In the genomic region with DNA sequence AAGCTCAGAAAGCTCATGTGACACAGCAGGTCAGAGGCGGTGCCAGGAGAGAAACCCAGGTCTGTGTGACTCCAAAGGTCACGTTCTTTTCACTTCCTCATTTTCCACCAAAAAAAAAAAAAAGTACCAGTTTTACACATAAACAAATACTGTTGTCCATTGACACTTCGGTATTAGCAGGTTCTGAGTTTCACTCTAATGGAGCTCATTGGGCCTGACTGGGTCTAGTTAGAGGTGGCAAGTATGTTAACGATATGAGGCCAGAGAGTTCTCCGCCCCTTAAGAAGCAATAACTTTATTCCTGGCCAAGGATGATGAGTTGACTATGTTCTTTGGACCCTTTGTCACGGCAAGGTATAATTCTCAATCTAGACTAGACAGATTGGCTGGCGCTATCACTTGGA, we compare ENCODE assay signal across 1 cellular context.
TF ChIP-seq lines count a peak whose summit lies in the region.

No MANE protein-coding gene starts in this region.

TF ChIP-seq in GM12878, 131 proteins besides CTCF, POLR2A, EP300 and RAD21 (continues in another document):
- TF ChIP-seq YY1 (IDR thresholded peaks at IDR 0.05; ENCODE audit: low read depth, low read length) = no peak
- peak; percentile 96 for TF ChIP-seq ZNF384 (IDR thresholded peaks at IDR 0.05; ENCODE audit: borderline replicate concordance, low read depth, low read length)
- TF ChIP-seq TBL1XR1 (IDR thresholded peaks at IDR 0.05; ENCODE audit: low read depth, low read length) = no peak
- TF ChIP-seq RBBP5 (conservative IDR thresholded peaks at IDR 0.05) = no peak
- no peak for TF ChIP-seq MEF2A (IDR thresholded peaks at IDR 0.05; ENCODE audit: insufficient read depth, low read depth, low read length)
- no peak for TF ChIP-seq FOS (IDR thresholded peaks at IDR 0.05; ENCODE audit: borderline replicate concordance, extremely low read depth, insufficient read length)
- TF ChIP-seq, protein P1, sequence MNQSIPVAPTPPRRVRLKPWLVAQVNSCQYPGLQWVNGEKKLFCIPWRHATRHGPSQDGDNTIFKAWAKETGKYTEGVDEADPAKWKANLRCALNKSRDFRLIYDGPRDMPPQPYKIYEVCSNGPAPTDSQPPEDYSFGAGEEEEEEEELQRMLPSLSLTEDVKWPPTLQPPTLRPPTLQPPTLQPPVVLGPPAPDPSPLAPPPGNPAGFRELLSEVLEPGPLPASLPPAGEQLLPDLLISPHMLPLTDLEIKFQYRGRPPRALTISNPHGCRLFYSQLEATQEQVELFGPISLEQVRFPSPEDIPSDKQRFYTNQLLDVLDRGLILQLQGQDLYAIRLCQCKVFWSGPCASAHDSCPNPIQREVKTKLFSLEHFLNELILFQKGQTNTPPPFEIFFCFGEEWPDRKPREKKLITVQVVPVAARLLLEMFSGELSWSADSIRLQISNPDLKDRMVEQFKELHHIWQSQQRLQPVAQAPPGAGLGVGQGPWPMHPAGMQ (IDR thresholded peaks at IDR 0.05; ENCODE audit: borderline replicate concordance) = no peak
- TF ChIP-seq SREBF2 (IDR thresholded peaks at IDR 0.05; ENCODE audit: low read length) = no peak
- peak; percentile 59; the same call in 1 of the 2 replicates for TF ChIP-seq BMI1 (IDR thresholded peaks at IDR 0.05; ENCODE audit: borderline replicate concordance)
- TF ChIP-seq SMC3 (IDR thresholded peaks at IDR 0.05; ENCODE audit: borderline replicate concordance, low read length) = no peak
- TF ChIP-seq KAT2A (conservative IDR thresholded peaks at IDR 0.05; ENCODE audit: control insufficient read depth, low read depth, low read length) = no peak
- peak; percentile 96 to 98 for TF ChIP-seq BHLHE40 (IDR thresholded peaks at IDR 0.05; ENCODE audit: borderline replicate concordance in 1 of 2, low read depth in 2 of 2, low read length in 1 of 2)
- TF ChIP-seq NR2C1 (IDR thresholded peaks at IDR 0.05) = peak; percentile 71
- peak; percentile 93 for TF ChIP-seq RAD51 (IDR thresholded peaks at IDR 0.05)
- peak; percentile 60 for TF ChIP-seq RUNX3 (IDR thresholded peaks at IDR 0.05; ENCODE audit: low read length)
- no peak for TF ChIP-seq STAT1 (conservative IDR thresholded peaks at IDR 0.05)
- peak; percentile 91 to 94; a peak in 3 of 4 replicates for TF ChIP-seq IKZF2 (IDR thresholded peaks at IDR 0.05)
- TF ChIP-seq CREB1 (IDR thresholded peaks at IDR 0.05; ENCODE audit: low read depth) = 0 out of 2 replicates have a peak, but pooled peaks have one; percentile 18
- no peak for TF ChIP-seq PML (IDR thresholded peaks at IDR 0.05; ENCODE audit: low read length)
- TF ChIP-seq, protein P2, sequence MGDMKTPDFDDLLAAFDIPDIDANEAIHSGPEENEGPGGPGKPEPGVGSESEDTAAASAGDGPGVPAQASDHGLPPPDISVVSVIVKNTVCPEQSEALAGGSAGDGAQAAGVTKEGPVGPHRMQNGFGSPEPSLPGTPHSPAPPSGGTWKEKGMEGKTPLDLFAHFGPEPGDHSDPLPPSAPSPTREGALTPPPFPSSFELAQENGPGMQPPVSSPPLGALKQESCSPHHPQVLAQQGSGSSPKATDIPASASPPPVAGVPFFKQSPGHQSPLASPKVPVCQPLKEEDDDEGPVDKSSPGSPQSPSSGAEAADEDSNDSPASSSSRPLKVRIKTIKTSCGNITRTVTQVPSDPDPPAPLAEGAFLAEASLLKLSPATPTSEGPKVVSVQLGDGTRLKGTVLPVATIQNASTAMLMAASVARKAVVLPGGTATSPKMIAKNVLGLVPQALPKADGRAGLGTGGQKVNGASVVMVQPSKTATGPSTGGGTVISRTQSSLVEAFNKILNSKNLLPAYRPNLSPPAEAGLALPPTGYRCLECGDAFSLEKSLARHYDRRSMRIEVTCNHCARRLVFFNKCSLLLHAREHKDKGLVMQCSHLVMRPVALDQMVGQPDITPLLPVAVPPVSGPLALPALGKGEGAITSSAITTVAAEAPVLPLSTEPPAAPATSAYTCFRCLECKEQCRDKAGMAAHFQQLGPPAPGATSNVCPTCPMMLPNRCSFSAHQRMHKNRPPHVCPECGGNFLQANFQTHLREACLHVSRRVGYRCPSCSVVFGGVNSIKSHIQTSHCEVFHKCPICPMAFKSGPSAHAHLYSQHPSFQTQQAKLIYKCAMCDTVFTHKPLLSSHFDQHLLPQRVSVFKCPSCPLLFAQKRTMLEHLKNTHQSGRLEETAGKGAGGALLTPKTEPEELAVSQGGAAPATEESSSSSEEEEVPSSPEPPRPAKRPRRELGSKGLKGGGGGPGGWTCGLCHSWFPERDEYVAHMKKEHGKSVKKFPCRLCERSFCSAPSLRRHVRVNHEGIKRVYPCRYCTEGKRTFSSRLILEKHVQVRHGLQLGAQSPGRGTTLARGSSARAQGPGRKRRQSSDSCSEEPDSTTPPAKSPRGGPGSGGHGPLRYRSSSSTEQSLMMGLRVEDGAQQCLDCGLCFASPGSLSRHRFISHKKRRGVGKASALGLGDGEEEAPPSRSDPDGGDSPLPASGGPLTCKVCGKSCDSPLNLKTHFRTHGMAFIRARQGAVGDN (IDR thresholded peaks at IDR 0.05) = peak; percentile 71; the same call in 1 of the 2 replicates
- TF ChIP-seq IKZF1 (conservative IDR thresholded peaks at IDR 0.05) = peak; percentile 81
- TF ChIP-seq, protein P3, sequence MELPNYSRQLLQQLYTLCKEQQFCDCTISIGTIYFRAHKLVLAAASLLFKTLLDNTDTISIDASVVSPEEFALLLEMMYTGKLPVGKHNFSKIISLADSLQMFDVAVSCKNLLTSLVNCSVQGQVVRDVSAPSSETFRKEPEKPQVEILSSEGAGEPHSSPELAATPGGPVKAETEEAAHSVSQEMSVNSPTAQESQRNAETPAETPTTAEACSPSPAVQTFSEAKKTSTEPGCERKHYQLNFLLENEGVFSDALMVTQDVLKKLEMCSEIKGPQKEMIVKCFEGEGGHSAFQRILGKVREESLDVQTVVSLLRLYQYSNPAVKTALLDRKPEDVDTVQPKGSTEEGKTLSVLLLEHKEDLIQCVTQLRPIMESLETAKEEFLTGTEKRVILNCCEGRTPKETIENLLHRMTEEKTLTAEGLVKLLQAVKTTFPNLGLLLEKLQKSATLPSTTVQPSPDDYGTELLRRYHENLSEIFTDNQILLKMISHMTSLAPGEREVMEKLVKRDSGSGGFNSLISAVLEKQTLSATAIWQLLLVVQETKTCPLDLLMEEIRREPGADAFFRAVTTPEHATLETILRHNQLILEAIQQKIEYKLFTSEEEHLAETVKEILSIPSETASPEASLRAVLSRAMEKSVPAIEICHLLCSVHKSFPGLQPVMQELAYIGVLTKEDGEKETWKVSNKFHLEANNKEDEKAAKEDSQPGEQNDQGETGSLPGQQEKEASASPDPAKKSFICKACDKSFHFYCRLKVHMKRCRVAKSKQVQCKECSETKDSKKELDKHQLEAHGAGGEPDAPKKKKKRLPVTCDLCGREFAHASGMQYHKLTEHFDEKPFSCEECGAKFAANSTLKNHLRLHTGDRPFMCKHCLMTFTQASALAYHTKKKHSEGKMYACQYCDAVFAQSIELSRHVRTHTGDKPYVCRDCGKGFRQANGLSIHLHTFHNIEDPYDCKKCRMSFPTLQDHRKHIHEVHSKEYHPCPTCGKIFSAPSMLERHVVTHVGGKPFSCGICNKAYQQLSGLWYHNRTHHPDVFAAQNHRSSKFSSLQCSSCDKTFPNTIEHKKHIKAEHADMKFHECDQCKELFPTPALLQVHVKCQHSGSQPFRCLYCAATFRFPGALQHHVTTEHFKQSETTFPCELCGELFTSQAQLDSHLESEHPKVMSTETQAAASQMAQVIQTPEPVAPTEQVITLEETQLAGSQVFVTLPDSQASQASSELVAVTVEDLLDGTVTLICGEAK (IDR thresholded peaks at IDR 0.05; ENCODE audit: borderline replicate concordance) = peak; percentile 17; the same call in 1 of the 2 replicates
- TF ChIP-seq, protein P4, sequence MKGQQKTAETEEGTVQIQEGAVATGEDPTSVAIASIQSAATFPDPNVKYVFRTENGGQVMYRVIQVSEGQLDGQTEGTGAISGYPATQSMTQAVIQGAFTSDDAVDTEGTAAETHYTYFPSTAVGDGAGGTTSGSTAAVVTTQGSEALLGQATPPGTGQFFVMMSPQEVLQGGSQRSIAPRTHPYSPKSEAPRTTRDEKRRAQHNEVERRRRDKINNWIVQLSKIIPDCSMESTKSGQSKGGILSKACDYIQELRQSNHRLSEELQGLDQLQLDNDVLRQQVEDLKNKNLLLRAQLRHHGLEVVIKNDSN (IDR thresholded peaks at IDR 0.05; ENCODE audit: borderline replicate concordance, extremely low read length, insufficient read depth, low read depth, low read length) = no peak
- TF ChIP-seq ZNF622 (IDR thresholded peaks at IDR 0.05) = no peak
- TF ChIP-seq, protein P5, sequence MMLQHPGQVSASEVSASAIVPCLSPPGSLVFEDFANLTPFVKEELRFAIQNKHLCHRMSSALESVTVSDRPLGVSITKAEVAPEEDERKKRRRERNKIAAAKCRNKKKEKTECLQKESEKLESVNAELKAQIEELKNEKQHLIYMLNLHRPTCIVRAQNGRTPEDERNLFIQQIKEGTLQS (IDR thresholded peaks at IDR 0.05; ENCODE audit: borderline replicate concordance, extremely low read depth, low read depth, low read length) = peak; percentile 10; the same call in 1 of the 2 replicates
- peak; percentile 69; the same call in 1 of the 2 replicates for TF ChIP-seq MTA2 (IDR thresholded peaks at IDR 0.05; ENCODE audit: low read depth)
- 0 out of 2 replicates have a peak, but pooled peaks have one; percentile 12 for TF ChIP-seq PAX5 (IDR thresholded peaks at IDR 0.05; ENCODE audit: borderline replicate concordance, low read depth, low read length)
- no peak for TF ChIP-seq ETV6 (conservative IDR thresholded peaks at IDR 0.05 in 1 of 2, IDR thresholded peaks at IDR 0.05 in 1 of 2; ENCODE audit: borderline replicate concordance in 1 of 2, low read depth in 1 of 2)
- TF ChIP-seq, protein P6, sequence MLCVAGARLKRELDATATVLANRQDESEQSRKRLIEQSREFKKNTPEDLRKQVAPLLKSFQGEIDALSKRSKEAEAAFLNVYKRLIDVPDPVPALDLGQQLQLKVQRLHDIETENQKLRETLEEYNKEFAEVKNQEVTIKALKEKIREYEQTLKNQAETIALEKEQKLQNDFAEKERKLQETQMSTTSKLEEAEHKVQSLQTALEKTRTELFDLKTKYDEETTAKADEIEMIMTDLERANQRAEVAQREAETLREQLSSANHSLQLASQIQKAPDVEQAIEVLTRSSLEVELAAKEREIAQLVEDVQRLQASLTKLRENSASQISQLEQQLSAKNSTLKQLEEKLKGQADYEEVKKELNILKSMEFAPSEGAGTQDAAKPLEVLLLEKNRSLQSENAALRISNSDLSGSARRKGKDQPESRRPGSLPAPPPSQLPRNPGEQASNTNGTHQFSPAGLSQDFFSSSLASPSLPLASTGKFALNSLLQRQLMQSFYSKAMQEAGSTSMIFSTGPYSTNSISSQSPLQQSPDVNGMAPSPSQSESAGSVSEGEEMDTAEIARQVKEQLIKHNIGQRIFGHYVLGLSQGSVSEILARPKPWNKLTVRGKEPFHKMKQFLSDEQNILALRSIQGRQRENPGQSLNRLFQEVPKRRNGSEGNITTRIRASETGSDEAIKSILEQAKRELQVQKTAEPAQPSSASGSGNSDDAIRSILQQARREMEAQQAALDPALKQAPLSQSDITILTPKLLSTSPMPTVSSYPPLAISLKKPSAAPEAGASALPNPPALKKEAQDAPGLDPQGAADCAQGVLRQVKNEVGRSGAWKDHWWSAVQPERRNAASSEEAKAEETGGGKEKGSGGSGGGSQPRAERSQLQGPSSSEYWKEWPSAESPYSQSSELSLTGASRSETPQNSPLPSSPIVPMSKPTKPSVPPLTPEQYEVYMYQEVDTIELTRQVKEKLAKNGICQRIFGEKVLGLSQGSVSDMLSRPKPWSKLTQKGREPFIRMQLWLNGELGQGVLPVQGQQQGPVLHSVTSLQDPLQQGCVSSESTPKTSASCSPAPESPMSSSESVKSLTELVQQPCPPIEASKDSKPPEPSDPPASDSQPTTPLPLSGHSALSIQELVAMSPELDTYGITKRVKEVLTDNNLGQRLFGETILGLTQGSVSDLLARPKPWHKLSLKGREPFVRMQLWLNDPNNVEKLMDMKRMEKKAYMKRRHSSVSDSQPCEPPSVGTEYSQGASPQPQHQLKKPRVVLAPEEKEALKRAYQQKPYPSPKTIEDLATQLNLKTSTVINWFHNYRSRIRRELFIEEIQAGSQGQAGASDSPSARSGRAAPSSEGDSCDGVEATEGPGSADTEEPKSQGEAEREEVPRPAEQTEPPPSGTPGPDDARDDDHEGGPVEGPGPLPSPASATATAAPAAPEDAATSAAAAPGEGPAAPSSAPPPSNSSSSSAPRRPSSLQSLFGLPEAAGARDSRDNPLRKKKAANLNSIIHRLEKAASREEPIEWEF (IDR thresholded peaks at IDR 0.05; ENCODE audit: insufficient replicate concordance, low read depth, low read length) = peak; percentile 21
- no peak for TF ChIP-seq ZZZ3 (IDR thresholded peaks at IDR 0.05; ENCODE audit: control insufficient read depth, insufficient read length, low read depth)
- TF ChIP-seq ZBED1 (IDR thresholded peaks at IDR 0.05; ENCODE audit: borderline replicate concordance) = no peak
- TF ChIP-seq IRF4 (IDR thresholded peaks at IDR 0.05; ENCODE audit: low read depth, low read length) = peak; percentile 82
- TF ChIP-seq ZNF207 (IDR thresholded peaks at IDR 0.05; ENCODE audit: borderline replicate concordance) = no peak
- no peak for TF ChIP-seq RB1 (IDR thresholded peaks at IDR 0.05; ENCODE audit: borderline replicate concordance)
- TF ChIP-seq SPI1 (IDR thresholded peaks at IDR 0.05; ENCODE audit: borderline replicate concordance, insufficient read depth, low read depth, low read length) = peak; percentile 99
- TF ChIP-seq, protein P7, sequence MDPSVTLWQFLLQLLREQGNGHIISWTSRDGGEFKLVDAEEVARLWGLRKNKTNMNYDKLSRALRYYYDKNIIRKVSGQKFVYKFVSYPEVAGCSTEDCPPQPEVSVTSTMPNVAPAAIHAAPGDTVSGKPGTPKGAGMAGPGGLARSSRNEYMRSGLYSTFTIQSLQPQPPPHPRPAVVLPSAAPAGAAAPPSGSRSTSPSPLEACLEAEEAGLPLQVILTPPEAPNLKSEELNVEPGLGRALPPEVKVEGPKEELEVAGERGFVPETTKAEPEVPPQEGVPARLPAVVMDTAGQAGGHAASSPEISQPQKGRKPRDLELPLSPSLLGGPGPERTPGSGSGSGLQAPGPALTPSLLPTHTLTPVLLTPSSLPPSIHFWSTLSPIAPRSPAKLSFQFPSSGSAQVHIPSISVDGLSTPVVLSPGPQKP (IDR thresholded peaks at IDR 0.05; ENCODE audit: low read depth, low read length) = no peak
- TF ChIP-seq SMAD1 (IDR thresholded peaks at IDR 0.05; ENCODE audit: low read depth, partially characterized antibody) = no peak
- peak; percentile 80 for TF ChIP-seq DPF2 (IDR thresholded peaks at IDR 0.05)
- TF ChIP-seq, protein P8, sequence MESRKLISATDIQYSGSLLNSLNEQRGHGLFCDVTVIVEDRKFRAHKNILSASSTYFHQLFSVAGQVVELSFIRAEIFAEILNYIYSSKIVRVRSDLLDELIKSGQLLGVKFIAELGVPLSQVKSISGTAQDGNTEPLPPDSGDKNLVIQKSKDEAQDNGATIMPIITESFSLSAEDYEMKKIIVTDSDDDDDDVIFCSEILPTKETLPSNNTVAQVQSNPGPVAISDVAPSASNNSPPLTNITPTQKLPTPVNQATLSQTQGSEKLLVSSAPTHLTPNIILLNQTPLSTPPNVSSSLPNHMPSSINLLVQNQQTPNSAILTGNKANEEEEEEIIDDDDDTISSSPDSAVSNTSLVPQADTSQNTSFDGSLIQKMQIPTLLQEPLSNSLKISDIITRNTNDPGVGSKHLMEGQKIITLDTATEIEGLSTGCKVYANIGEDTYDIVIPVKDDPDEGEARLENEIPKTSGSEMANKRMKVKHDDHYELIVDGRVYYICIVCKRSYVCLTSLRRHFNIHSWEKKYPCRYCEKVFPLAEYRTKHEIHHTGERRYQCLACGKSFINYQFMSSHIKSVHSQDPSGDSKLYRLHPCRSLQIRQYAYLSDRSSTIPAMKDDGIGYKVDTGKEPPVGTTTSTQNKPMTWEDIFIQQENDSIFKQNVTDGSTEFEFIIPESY (IDR thresholded peaks at IDR 0.05) = no peak
- TF ChIP-seq NBN (IDR thresholded peaks at IDR 0.05) = no peak
